8 cellular contexts compared by ENCODE assay signal in genomic region chr11:77589181-77589520, GRCh38. TPM values are rescaled to one million over a fixed set of nuclear protein-coding genes. Genes with fewer than 3 reads are reported as not detected.
DNase-seq lines count a peak whose midpoint lies in the region; FAIRE-seq and TF ChIP-seq lines count a peak whose summit lies in the region.

No MANE protein-coding gene starts in this region.

- H3K9me2 ChIP-seq in PC-9 (ENCODE audit: insufficient read depth): no peaks in the 10 kb centered on the region

- TF ChIP-seq CTCF in Calu3 (IDR thresholded peaks at IDR 0.05; ENCODE audit: unreplicated experiment) (no peak), H9 (conservative IDR thresholded peaks at IDR 0.05) (no peak), PC-9 (conservative IDR thresholded peaks at IDR 0.05) (no peak), fibroblast of lung (conservative IDR thresholded peaks at IDR 0.05 in 1 of 2, IDR thresholded peaks at IDR 0.05 in 1 of 2; ENCODE audit: low read depth in 1 of 2, low read length in 2 of 2) (no peak)

- H3K23me2 ChIP-seq in H9 (ENCODE audit: insufficient read length, low read depth, low read length, poor library complexity, severe bottlenecking): peaks cover 7% of the 10 kb centered on the region

- CTCF ChIA-PET in Calu3 (lab: Charles Lee): interaction anchor here (0.6 kb wide), 2 partner anchors 11 to 143 kb away, joined by 4 to 7 read pairs; no protein-coding TSS in a partner anchor
- CTCF ChIA-PET in PC-9 (lab: Charles Lee): interaction anchor here (1.0 kb wide), 1 partner anchor 13 kb away, joined by 3 read pairs; no protein-coding TSS in a partner anchor

- H3K18ac ChIP-seq in H9 (ENCODE audit: insufficient read length, low read depth, low read length) (no peak overlapping the region), trophoblast cell (ENCODE audit: low read length) (peak overlapping the region; percentile 25)

- POLR2A ChIA-PET in PC-9 (lab: Charles Lee; ENCODE audit: unreplicated experiment): interaction anchor here (0.5 to 0.7 kb wide), 6 partner anchors 221 to 1407 kb away, joined by 3 to 4 read pairs (median 3); no protein-coding TSS in a partner anchor

- H3K36me3 Mint-ChIP-seq in Calu3 (ENCODE audit: insufficient read depth, unreplicated experiment) (peaks cover 37% of the 10 kb centered on the region), H9 (ENCODE audit: insufficient read depth in 1 of 3, low read depth in 3 of 3) (peaks cover 1 to 7% (median 7%) of the 10 kb centered on the region in 3 experiments)

- H3K4me3 ChIP-seq in PC-9 (peak overlapping the region; percentile 71), fibroblast of lung (replicated peaks in 1 of 4; ENCODE audit: control extremely low read depth in 1 of 4, insufficient read depth in 1 of 4, low read depth in 3 of 4, low read length in 4 of 4) (peak overlapping the region; percentile 40 to 81 (median 78)), trophoblast cell (ENCODE audit: low read depth, low read length) (peak overlapping the region; percentile 76)

- H4K8ac ChIP-seq in H9 (replicated peaks; ENCODE audit: insufficient read length, low read depth, low read length) (no peak overlapping the region), trophoblast cell (ENCODE audit: low read depth, low read length) (peak overlapping the region; percentile 21)

- no peak overlapping the region for H3K23ac ChIP-seq in H9 (ENCODE audit: insufficient read length, low read depth, low read length)
- H3K23ac ChIP-seq in trophoblast cell (ENCODE audit: low read length): no peak overlapping the region

- H2BK120ac ChIP-seq in H9 (ENCODE audit: low read depth, low read length, poor library complexity, severe bottlenecking): no peak overlapping the region
- H2BK120ac ChIP-seq in trophoblast cell (ENCODE audit: insufficient read depth, low read length, poor library complexity): no peak overlapping the region

- H4K91ac ChIP-seq in H9 (ENCODE audit: insufficient read length, low read depth, low read length): no peak overlapping the region
- H4K91ac ChIP-seq in trophoblast cell (ENCODE audit: low read depth, low read length): no peak overlapping the region

- H3K4me2 ChIP-seq in H9 (ENCODE audit: insufficient read depth, insufficient read length, low read length) (peak overlapping the region; percentile 68), PC-9 (peak overlapping the region; percentile 81), fibroblast of lung (ENCODE audit: extremely low read depth, insufficient read depth, low read length) (peak overlapping the region; percentile 36), trophoblast cell (ENCODE audit: low read length) (peak overlapping the region; percentile 83)

- no peak overlapping the region for H2BK5ac ChIP-seq in H9 (ENCODE audit: insufficient read length, low read length)
- no peak overlapping the region for H2BK5ac ChIP-seq in trophoblast cell (ENCODE audit: low read depth, low read length, poor library complexity)

- BruUV-seq in Calu3 (replicated peaks; lab: Mats Ljungman, UMichigan): no TSS peak
- BruUV-seq in PC-9 (replicated peaks; lab: Mats Ljungman, UMichigan): no TSS peak

- DNase-seq in Calu3: no peak
- no peak for DNase-seq in H9
- no peak for DNase-seq in PC-9
- DNase-seq in fibroblast of lung (ENCODE audit: low read depth in 2 of 2): no peak
- DNase-seq in trophoblast cell: no peak
- no peak for DNase-seq in NCI-H2081 treated with DMSO at 0.1 percent for 48 hours (lab: John Stamatoyannopoulos, UW)
- no peak for DNase-seq in urothelium cell line (ENCODE audit: low spot score)
- no peak for DNase-seq in kidney glomerular epithelial cell (lab: John Stamatoyannopoulos, UW)

- H2BK12ac ChIP-seq in H9 (ENCODE audit: insufficient read length, low read depth, low read length): no peak overlapping the region
- H2BK12ac ChIP-seq in trophoblast cell (ENCODE audit: low read length): no peak overlapping the region

- H2AK5ac ChIP-seq in H9 (ENCODE audit: insufficient read length, low read length) (no peak overlapping the region), trophoblast cell (ENCODE audit: low read length) (no peak overlapping the region)

- peaks cover 6% of the 10 kb centered on the region for H3K4me1 Mint-ChIP-seq in Calu3 (ENCODE audit: low read depth, unreplicated experiment)
- H3K4me1 Mint-ChIP-seq in H9: peaks cover 10 to 15% of the 10 kb centered on the region in 2 experiments

- no peak for FAIRE-seq in urothelium cell line (lab: Jason Lieb, UNC)

- no peaks in the 10 kb centered on the region for H3K27me3 Mint-ChIP-seq in Calu3 (ENCODE audit: unreplicated experiment)
- H3K27me3 Mint-ChIP-seq in H9 (ENCODE audit: low read depth): peaks cover 28% of the 10 kb centered on the region

- H3K79me1 ChIP-seq in H9 (ENCODE audit: insufficient read depth, low read depth, low read length, poor library complexity, severe bottlenecking) (no peaks in the 10 kb centered on the region), trophoblast cell (ENCODE audit: low read length) (no peaks in the 10 kb centered on the region)

- H3T11ph ChIP-seq in H9 (ENCODE audit: low read length): no peak overlapping the region

- peak overlapping the region; percentile 14 for H4K12ac ChIP-seq in trophoblast cell (ENCODE audit: low read depth, low read length)

- peak overlapping the region; percentile 94 for H3K4me3 Mint-ChIP-seq in Calu3 (ENCODE audit: low read depth, unreplicated experiment)
- peak overlapping the region; percentile 82 to 83 for H3K4me3 Mint-ChIP-seq in H9

- WGBS in H9 (ENCODE audit: extremely low coverage, insufficient read length, low lambda C conversion rate): no CpG with 5 or more reads among the region's 19 CpGs
- WGBS in trophoblast cell (ENCODE audit: extremely low coverage, insufficient coverage, insufficient read length): no CpG with 5 or more reads among the region's 19 CpGs

- H3K9me3 ChIP-seq in H9 (ENCODE audit: control insufficient read depth, low read depth, low read length) (no peaks in the 10 kb centered on the region), PC-9 (ENCODE audit: insufficient read depth, low read depth) (peaks cover 7% of the 10 kb centered on the region; the same call in 1 of the 2 replicates), fibroblast of lung (ENCODE audit: control insufficient read depth, insufficient read depth, low read depth, low read length) (no peaks in the 10 kb centered on the region), trophoblast cell (ENCODE audit: insufficient read depth, low read depth, low read length) (no peaks in the 10 kb centered on the region)

- H3K79me2 ChIP-seq in H9 (ENCODE audit: insufficient read depth, low read length): no peaks in the 10 kb centered on the region
- no peaks in the 10 kb centered on the region for H3K79me2 ChIP-seq in PC-9 (ENCODE audit: low read depth)
- H3K79me2 ChIP-seq in fibroblast of lung (ENCODE audit: control insufficient read depth, insufficient read depth, low read length): no peaks in the 10 kb centered on the region
- H3K79me2 ChIP-seq in trophoblast cell (ENCODE audit: control insufficient read depth, insufficient read depth, low read length, poor library complexity): no peaks in the 10 kb centered on the region

- intact Hi-C loops in Calu3 (cut with micrococcal nuclease; ENCODE audit: unreplicated experiment): no loop called here
- intact Hi-C loops in PC-9 (cut with micrococcal nuclease; ENCODE audit: unreplicated experiment): no loop called here

- no peak overlapping the region for H3K14ac ChIP-seq in H9 (ENCODE audit: insufficient read depth, low read length)
- H3K14ac ChIP-seq in trophoblast cell (ENCODE audit: low read length): no peak overlapping the region

- no peak overlapping the region for H2BK15ac ChIP-seq in H9 (ENCODE audit: low read depth, low read length)

- no peak overlapping the region for H4K5ac ChIP-seq in H9 (ENCODE audit: insufficient read length, low read depth, low read length)

- H3K4ac ChIP-seq in H9 (ENCODE audit: low read depth, low read length) (no peak overlapping the region), trophoblast cell (ENCODE audit: low read depth, low read length) (no peak overlapping the region)

- H3K56ac ChIP-seq in H9 (ENCODE audit: insufficient read length, low read depth, low read length): no peak overlapping the region

- H3F3A ChIP-seq in PC-9 (ENCODE audit: insufficient read depth, low read depth): peaks cover 15% of the 10 kb centered on the region

- no peak overlapping the region for H2BK20ac ChIP-seq in H9 (ENCODE audit: low read depth, low read length, poor library complexity, severe bottlenecking)

- no peaks in the 10 kb centered on the region for H3K36me3 ChIP-seq in PC-9 (ENCODE audit: low read depth)
- H3K36me3 ChIP-seq in fibroblast of lung (ENCODE audit: control insufficient read depth, insufficient read depth, low read length): no peaks in the 10 kb centered on the region
- H3K36me3 ChIP-seq in trophoblast cell (ENCODE audit: control insufficient read depth in 1 of 2, insufficient read depth in 2 of 2, low read length in 2 of 2): no peaks in the 10 kb centered on the region

- no peaks in the 10 kb centered on the region for H4K20me1 ChIP-seq in H9 (ENCODE audit: control insufficient read depth, insufficient read depth, insufficient read length)
- no peaks in the 10 kb centered on the region for H4K20me1 ChIP-seq in PC-9 (ENCODE audit: insufficient read depth)
- no peaks in the 10 kb centered on the region for H4K20me1 ChIP-seq in fibroblast of lung (ENCODE audit: control insufficient read depth, extremely low read depth, insufficient read depth, low read length)

- no peak overlapping the region for H3K27ac ChIP-seq in H9 (ENCODE audit: insufficient read length, low read depth, low read length)
- H3K27ac ChIP-seq in PC-9: no peak overlapping the region
- peak overlapping the region; percentile 31 for H3K27ac ChIP-seq in fibroblast of lung (ENCODE audit: insufficient read depth, low read length)
- no peak overlapping the region for H3K27ac ChIP-seq in trophoblast cell (ENCODE audit: low read depth, low read length)

- no peak overlapping the region for H2AFZ ChIP-seq in H9 (ENCODE audit: low read length)
- peak overlapping the region; percentile 87 for H2AFZ ChIP-seq in PC-9
- peak overlapping the region; percentile 20 for H2AFZ ChIP-seq in fibroblast of lung (ENCODE audit: low read length)
- peak overlapping the region; percentile 66 for H2AFZ ChIP-seq in trophoblast cell (ENCODE audit: insufficient read depth, low read length, poor library complexity)

- H3K27ac Mint-ChIP-seq in Calu3 (ENCODE audit: unreplicated experiment) (peak overlapping the region; percentile 79), H9 (no peak overlapping the region; a peak in 1 of 7 replicates)

- H3K9ac ChIP-seq in H9 (ENCODE audit: extremely low read depth, insufficient read length, low read length) (no peak overlapping the region), fibroblast of lung (ENCODE audit: insufficient read depth, low read length) (peak overlapping the region; percentile 60), trophoblast cell (ENCODE audit: low read length) (peak overlapping the region; percentile 62)

- H3K27me3 ChIP-seq in H9 (ENCODE audit: insufficient read depth, low read length) (no peaks in the 10 kb centered on the region; the same call in 1 of the 2 replicates), PC-9 (ENCODE audit: insufficient read depth, low read depth) (no peaks in the 10 kb centered on the region), fibroblast of lung (ENCODE audit: control insufficient read depth, insufficient read depth, low read length) (no peaks in the 10 kb centered on the region), trophoblast cell (ENCODE audit: insufficient read depth, low read length) (no peaks in the 10 kb centered on the region)

- H3K4me1 ChIP-seq in H9 (ENCODE audit: insufficient read depth, low read length) (no peaks in the 10 kb centered on the region), PC-9 (replicated peaks; ENCODE audit: insufficient read depth) (peaks cover 8% of the 10 kb centered on the region), fibroblast of lung (ENCODE audit: control insufficient read depth, extremely low read depth, insufficient read depth, low read length) (peaks cover 4% of the 10 kb centered on the region), trophoblast cell (ENCODE audit: control insufficient read depth in 1 of 2, insufficient read depth in 2 of 2, low read length in 2 of 2) (peaks cover 2 to 7% of the 10 kb centered on the region in 2 experiments)

- no peaks in the 10 kb centered on the region for H3K9me3 Mint-ChIP-seq in Calu3 (ENCODE audit: low read depth, unreplicated experiment)
- peaks cover 1 to 17% of the 10 kb centered on the region in 2 experiments; a peak in 4 of 5 replicates for H3K9me3 Mint-ChIP-seq in H9

RNA-seq across cellular contexts. Expression of gene AQP11, which starts 0.6 kb away (rescaled TPM):
- total RNA-seq in Calu3 (2022) (1.2 and 1.4 TPM in 2 replicates), H9 (2021) (0.72 and 1.1 TPM in 2 replicates), PC-9 (2021) (1.1 and 1.4 TPM in 2 replicates), fibroblast of lung (7.4 and 11.2 TPM in 2 replicates)
- 1.3 and 1.6 TPM in 2 replicates for polyA plus RNA-seq in fibroblast of lung
- polyA plus RNA-seq in fibroblast of lung (2012): 1.4 and 2.3 TPM in 2 replicates
- 2.6 and 2.7 TPM in 2 replicates for polyA minus RNA-seq in fibroblast of lung (ENCODE audit: low replicate concordance)
- polyA plus RNA-seq in trophoblast cell (2013): 3.9 and 4.0 TPM in 2 replicates

RNA-seq across cellular contexts. Expression of gene CLNS1A, which starts 48.4 kb away (rescaled TPM):
- total RNA-seq in Calu3 (2022) (91.8 and 99.6 TPM in 2 replicates), H9 (2021) (152 and 165 TPM in 2 replicates), PC-9 (2021) (190 and 232 TPM in 2 replicates), fibroblast of lung (130 and 166 TPM in 2 replicates)
- polyA plus RNA-seq in fibroblast of lung: 144 and 155 TPM in 2 replicates
- 118 and 123 TPM in 2 replicates for polyA plus RNA-seq in fibroblast of lung (2012)
- polyA minus RNA-seq in fibroblast of lung (ENCODE audit: low replicate concordance): 17.2 and 45.3 TPM in 2 replicates
- polyA plus RNA-seq in trophoblast cell (2013): 39.1 and 39.6 TPM in 2 replicates
